8 cellular contexts compared by ENCODE assay signal in the genomic region with DNA sequence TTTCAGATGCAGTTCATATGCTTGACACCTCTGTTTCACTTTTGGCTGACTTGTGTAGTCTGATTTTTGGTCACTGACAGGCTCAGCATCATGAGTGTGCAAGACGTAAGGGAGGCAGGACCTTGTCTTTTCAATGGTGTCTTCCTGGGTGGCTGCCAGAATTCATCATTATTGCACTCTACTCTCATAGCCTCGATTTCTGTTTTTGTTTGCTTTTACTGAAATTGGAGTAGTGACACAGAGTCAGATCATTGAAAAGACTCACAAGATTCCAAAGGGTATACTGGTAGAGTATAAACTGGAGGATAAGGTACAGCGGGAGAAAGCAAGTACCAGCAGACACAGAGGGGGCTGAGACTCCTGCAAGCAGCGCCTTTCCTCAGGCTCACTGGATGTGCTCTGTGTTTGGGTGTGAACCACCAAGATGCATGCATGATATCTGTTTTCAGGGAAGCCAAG.
A peak's percentile ranks its signal among the peaks of the same experiment; 100 is the strongest.
DNase-seq lines count a peak whose midpoint lies in the region; ATAC-seq and TF ChIP-seq lines count a peak whose summit lies in the region.

No MANE protein-coding gene starts in this region.

- H3K79me2 ChIP-seq in SK-N-SH (ENCODE audit: insufficient read depth) = no peaks in the 10 kb centered on the region

- POLR2A ChIA-PET in SK-N-SH (lab: Yijun Ruan, JAX) = no interaction called here

- peaks cover 14% of the 10 kb centered on the region for H3K36me3 Mint-ChIP-seq in endodermal cell (ENCODE audit: low read depth)

- H3K27ac Mint-ChIP-seq in endodermal cell = peak overlapping the region; percentile 85

- DNase-seq in Caki2 (ENCODE audit: low read depth) (peak; percentile 71), endodermal cell (no peak), cerebellar nuclear complex (lab: John Stamatoyannopoulos, UW) (no peak), cerebellar cortex (ENCODE audit: low spot score) (no peak), NCI-H1436 (lab: John Stamatoyannopoulos, UW) (no peak), SK-N-SH (no peak)

- no peaks in the 10 kb centered on the region for H3K9me3 Mint-ChIP-seq in endodermal cell

- no peak for TF ChIP-seq RAD21 in SK-N-SH (IDR thresholded peaks at IDR 0.05; ENCODE audit: low read length)

- H3K27me3 Mint-ChIP-seq in endodermal cell (ENCODE audit: insufficient read depth) = no peaks in the 10 kb centered on the region

- CTCF ChIA-PET in SK-N-SH (lab: Yijun Ruan, JAX) = no interaction called here

- in situ Hi-C loops in Caki2 (cut with HindIII; ENCODE audit: low pct_unique_long_range_greater_than_20kb, low sequenced_read_pairs) = no loop called here

- no peaks in the 10 kb centered on the region for H3K36me3 ChIP-seq in endodermal cell (ENCODE audit: control insufficient read depth, insufficient read depth, low read length)
- peaks cover 0 to 2% of the 10 kb centered on the region in 2 experiments for H3K36me3 ChIP-seq in SK-N-SH (replicated peaks in 1 of 2; ENCODE audit: control insufficient read depth in 1 of 2, insufficient read depth in 2 of 2, low read length in 1 of 2)

- WGBS in endodermal cell (ENCODE audit: insufficient coverage in 1 of 2, insufficient read length in 1 of 2), 2 experiments = 87 to 100% methylated on average over 2 to 4 of the region's 4 CpGs
- 67% methylated on average over 4 of the region's 4 CpGs for WGBS in SK-N-SH (ENCODE audit: low lambda C conversion rate)

- no peak overlapping the region for H2AFZ ChIP-seq in SK-N-SH (ENCODE audit: low read depth)

- H3K4me3 ChIP-seq in endodermal cell (ENCODE audit: low read length) (peak overlapping the region; percentile 34), SK-N-SH (ENCODE audit: low read depth in 2 of 2, low read length in 1 of 2) (no peak overlapping the region)

- H4K20me1 ChIP-seq in SK-N-SH (ENCODE audit: insufficient read depth) = no peaks in the 10 kb centered on the region

- H3K27ac ChIP-seq in endodermal cell (ENCODE audit: low read depth, low read length) = no peak overlapping the region
- H3K27ac ChIP-seq in SK-N-SH (ENCODE audit: low read depth in 2 of 2, low read length in 1 of 2) = no peak overlapping the region; a peak in 1 of 4 replicates

- no peak for TF ChIP-seq EP300 in SK-N-SH (IDR thresholded peaks at IDR 0.05; ENCODE audit: borderline replicate concordance in 1 of 2, low read depth in 1 of 2, low read length in 1 of 2)

- no peaks in the 10 kb centered on the region for H3K9me3 ChIP-seq in endodermal cell (ENCODE audit: control insufficient read depth, low read length)
- H3K9me3 ChIP-seq in SK-N-SH = no peaks in the 10 kb centered on the region

- H3K27me3 ChIP-seq in endodermal cell (ENCODE audit: control insufficient read depth, insufficient read depth, low read length, poor library complexity, severe bottlenecking) (no peaks in the 10 kb centered on the region), SK-N-SH (ENCODE audit: insufficient read depth) (no peaks in the 10 kb centered on the region)

- H3K4me1 Mint-ChIP-seq in endodermal cell = peaks cover 45% of the 10 kb centered on the region

- no peak overlapping the region for H3K9ac ChIP-seq in endodermal cell (ENCODE audit: extremely low read depth, low read length, poor library complexity, severe bottlenecking)
- H3K9ac ChIP-seq in SK-N-SH = no peak overlapping the region

- peak; percentile 46 for ATAC-seq in GM19463 (IDR thresholded peaks at IDR 0.05; ENCODE audit: unreplicated experiment)
- ATAC-seq in HG03439 (IDR thresholded peaks at IDR 0.05; ENCODE audit: unreplicated experiment) = peak; percentile 72

- H3F3A ChIP-seq in SK-N-SH (replicated peaks; ENCODE audit: insufficient read depth) = peaks cover 9% of the 10 kb centered on the region

- H3K4me1 ChIP-seq in endodermal cell (ENCODE audit: control insufficient read depth, insufficient read depth, low read length) = peaks cover 25% of the 10 kb centered on the region
- H3K4me1 ChIP-seq in SK-N-SH (ENCODE audit: control insufficient read depth in 1 of 2, insufficient read depth in 2 of 2, low read depth in 1 of 2, low read length in 1 of 2) = peaks cover 19 to 29% of the 10 kb centered on the region in 2 experiments

- H3K9me2 ChIP-seq in SK-N-SH = no peaks in the 10 kb centered on the region

- peak overlapping the region; percentile 16 for H3K4me3 Mint-ChIP-seq in endodermal cell

- TF ChIP-seq CTCF in endodermal cell (conservative IDR thresholded peaks at IDR 0.05) (no peak), SK-N-SH (IDR thresholded peaks at IDR 0.05) (no peak)

- no peak overlapping the region; the same call in 1 of the 2 replicates for H3K4me2 ChIP-seq in SK-N-SH

TF ChIP-seq in SK-N-SH, 30 proteins besides CTCF, POLR2A, EP300 and RAD21 (continues in another document):
- TF ChIP-seq, protein P1, sequence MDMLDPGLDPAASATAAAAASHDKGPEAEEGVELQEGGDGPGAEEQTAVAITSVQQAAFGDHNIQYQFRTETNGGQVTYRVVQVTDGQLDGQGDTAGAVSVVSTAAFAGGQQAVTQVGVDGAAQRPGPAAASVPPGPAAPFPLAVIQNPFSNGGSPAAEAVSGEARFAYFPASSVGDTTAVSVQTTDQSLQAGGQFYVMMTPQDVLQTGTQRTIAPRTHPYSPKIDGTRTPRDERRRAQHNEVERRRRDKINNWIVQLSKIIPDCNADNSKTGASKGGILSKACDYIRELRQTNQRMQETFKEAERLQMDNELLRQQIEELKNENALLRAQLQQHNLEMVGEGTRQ (IDR thresholded peaks at IDR 0.05; ENCODE audit: borderline replicate concordance, low read depth, low read length) = no peak
- TF ChIP-seq, protein P2, sequence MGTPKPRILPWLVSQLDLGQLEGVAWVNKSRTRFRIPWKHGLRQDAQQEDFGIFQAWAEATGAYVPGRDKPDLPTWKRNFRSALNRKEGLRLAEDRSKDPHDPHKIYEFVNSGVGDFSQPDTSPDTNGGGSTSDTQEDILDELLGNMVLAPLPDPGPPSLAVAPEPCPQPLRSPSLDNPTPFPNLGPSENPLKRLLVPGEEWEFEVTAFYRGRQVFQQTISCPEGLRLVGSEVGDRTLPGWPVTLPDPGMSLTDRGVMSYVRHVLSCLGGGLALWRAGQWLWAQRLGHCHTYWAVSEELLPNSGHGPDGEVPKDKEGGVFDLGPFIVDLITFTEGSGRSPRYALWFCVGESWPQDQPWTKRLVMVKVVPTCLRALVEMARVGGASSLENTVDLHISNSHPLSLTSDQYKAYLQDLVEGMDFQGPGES (IDR thresholded peaks at IDR 0.05; ENCODE audit: low read depth, low read length) = no peak
- TF ChIP-seq JUND (IDR thresholded peaks at IDR 0.05) (no peak), NRF1 (IDR thresholded peaks at IDR 0.05; ENCODE audit: low read depth, low read length) (no peak), ELF1 (IDR thresholded peaks at IDR 0.05) (no peak), MEF2A (IDR thresholded peaks at IDR 0.05; ENCODE audit: borderline replicate concordance, low read depth) (no peak), SMC3 (IDR thresholded peaks at IDR 0.05; ENCODE audit: low read depth, low read length) (no peak), GABPA (IDR thresholded peaks at IDR 0.05; ENCODE audit: low read depth) (no peak), TEAD4 (IDR thresholded peaks at IDR 0.05; ENCODE audit: borderline replicate concordance, insufficient read depth) (no peak), TAF1 (IDR thresholded peaks at IDR 0.05; ENCODE audit: borderline replicate concordance, low read depth, low read length) (no peak), RCOR1 (IDR thresholded peaks at IDR 0.05; ENCODE audit: low read length) (no peak), YY1 (IDR thresholded peaks at IDR 0.05; ENCODE audit: low read depth) (no peak), FOXM1 (IDR thresholded peaks at IDR 0.05; ENCODE audit: low read depth) (no peak), TCF12 (IDR thresholded peaks at IDR 0.05) (no peak), EZH2phosphoT487 (IDR thresholded peaks at IDR 0.05; ENCODE audit: borderline replicate concordance, low read depth) (no peak), FOXJ3 (CRISPR knock-in tag; IDR thresholded peaks at IDR 0.05) (no peak)
- TF ChIP-seq, protein P3, sequence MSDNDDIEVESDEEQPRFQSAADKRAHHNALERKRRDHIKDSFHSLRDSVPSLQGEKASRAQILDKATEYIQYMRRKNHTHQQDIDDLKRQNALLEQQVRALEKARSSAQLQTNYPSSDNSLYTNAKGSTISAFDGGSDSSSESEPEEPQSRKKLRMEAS (IDR thresholded peaks at IDR 0.05; ENCODE audit: low read depth) = no peak
- TF ChIP-seq, protein P4, sequence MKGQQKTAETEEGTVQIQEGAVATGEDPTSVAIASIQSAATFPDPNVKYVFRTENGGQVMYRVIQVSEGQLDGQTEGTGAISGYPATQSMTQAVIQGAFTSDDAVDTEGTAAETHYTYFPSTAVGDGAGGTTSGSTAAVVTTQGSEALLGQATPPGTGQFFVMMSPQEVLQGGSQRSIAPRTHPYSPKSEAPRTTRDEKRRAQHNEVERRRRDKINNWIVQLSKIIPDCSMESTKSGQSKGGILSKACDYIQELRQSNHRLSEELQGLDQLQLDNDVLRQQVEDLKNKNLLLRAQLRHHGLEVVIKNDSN (IDR thresholded peaks at IDR 0.05; ENCODE audit: borderline replicate concordance, low read depth) = no peak
- TF ChIP-seq, protein P5, sequence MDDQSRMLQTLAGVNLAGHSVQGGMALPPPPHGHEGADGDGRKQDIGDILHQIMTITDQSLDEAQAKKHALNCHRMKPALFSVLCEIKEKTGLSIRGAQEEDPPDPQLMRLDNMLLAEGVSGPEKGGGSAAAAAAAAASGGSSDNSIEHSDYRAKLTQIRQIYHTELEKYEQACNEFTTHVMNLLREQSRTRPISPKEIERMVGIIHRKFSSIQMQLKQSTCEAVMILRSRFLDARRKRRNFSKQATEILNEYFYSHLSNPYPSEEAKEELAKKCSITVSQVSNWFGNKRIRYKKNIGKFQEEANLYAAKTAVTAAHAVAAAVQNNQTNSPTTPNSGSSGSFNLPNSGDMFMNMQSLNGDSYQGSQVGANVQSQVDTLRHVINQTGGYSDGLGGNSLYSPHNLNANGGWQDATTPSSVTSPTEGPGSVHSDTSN (IDR thresholded peaks at IDR 0.05) = no peak
